Comparison of ENCODE assay signal across 17 cellular contexts in genomic region chr1:194644528-194644927, GRCh38.
"Had no signal": no experiment of that assay in that cellular context is flagged by ENCODE, and none has a peak within 500 bp of the region (broad histone marks: within the 10 kb centered on the region; RNA-seq: fewer than 3 reads in every experiment).

No MANE protein-coding gene starts in this region.

- DNase-seq: activated CD4-positive, alpha-beta T cell treated with anti-CD3 and anti-CD28 coated beads for 36 hours; activated CD4-positive, alpha-beta T cell treated with anti-CD3 and anti-CD28 coated beads, Interleukin-2, amount 50 U/mL, for 48 hours; activated gamma-delta T cell treated with Interleukin-2 at 50 U/mL for 16 hours; foreskin melanocyte; head of caudate nucleus; kidney glomerular epithelial cell; mesenchymal stem cell; naive thymus-derived CD4-positive, alpha-beta T cell; stimulated activated CD4-positive, alpha-beta T cell treated with anti-CD3 and anti-CD28 coated beads, Interleukin-12 subunit alpha, Interleukin-12 subunit beta, amount 100 ng/mL, for 4 hours; stimulated activated CD4-positive, alpha-beta T cell treated with anti-CD3 and anti-CD28 coated beads, Interleukin-2, amount 100 ng/mL, for 24 hours; trophoblast cell had no signal

- H3K4me2 ChIP-seq: neural progenitor cell had no signal

- H3K27me3 ChIP-seq: cardiac muscle cell, neural progenitor cell, right atrium auricular region, suprapubic skin had no signal

- H3K27ac ChIP-seq: cardiac muscle cell, neural progenitor cell, prostate gland, right atrium auricular region, suprapubic skin had no signal

- H3K9ac ChIP-seq: neural progenitor cell had no signal

- H2AFZ ChIP-seq: neural progenitor cell had no signal

- ATAC-seq: activated CD4-positive, alpha-beta T cell treated with anti-CD3 and anti-CD28 coated beads for 36 hours; naive thymus-derived CD4-positive, alpha-beta T cell; WTC11 had no signal

- H3K4me1 ChIP-seq: neural progenitor cell, prostate gland, right atrium auricular region, suprapubic skin had no signal

- H3K4me3 ChIP-seq: cardiac muscle cell, neural progenitor cell, prostate gland, right atrium auricular region, suprapubic skin had no signal

- H3K36me3 ChIP-seq: cardiac muscle cell, neural progenitor cell, prostate gland, right atrium auricular region, suprapubic skin had no signal

- H3K9me3 ChIP-seq: prostate gland, right atrium auricular region, suprapubic skin had no signal
